In genomic region chr11:47714554-47715081, GRCh38 we compare ENCODE assay signal across 8 cellular contexts. TPM values are rescaled to one million over a fixed set of nuclear protein-coding genes. Genes with fewer than 3 reads are reported as not detected.
DNase-seq lines count a peak whose midpoint lies in the region; ATAC-seq and TF ChIP-seq lines count a peak whose summit lies in the region.

No MANE protein-coding gene starts in this region.

- H3K27ac ChIP-seq in WERI-Rb-1 (peak overlapping the region; percentile 47), esophagus (ENCODE audit: low read depth in 2 of 2, low read length in 1 of 2) (peak overlapping the region; percentile 65 to 70)

- no peak for ATAC-seq in natural killer cell treated with Interleukin-12 subunit alpha and Interleukin-12 subunit beta and Interleukin-15 and Interleukin-18, amount 100 ng/mL, for 72 hours
- no peak for ATAC-seq in GM21447 (IDR thresholded peaks at IDR 0.05; ENCODE audit: unreplicated experiment)

- H3K4me1 ChIP-seq in esophagus (ENCODE audit: control insufficient read depth in 2 of 2, insufficient read depth in 2 of 2, low read length in 1 of 2), result no peaks in the 10 kb centered on the region

- H3K36me3 ChIP-seq in WERI-Rb-1 (peaks cover 37% of the 10 kb centered on the region), esophagus (ENCODE audit: control insufficient read depth in 2 of 2, insufficient read depth in 2 of 2, low read length in 1 of 2) (peaks cover 4 to 6% of the 10 kb centered on the region in 2 donors)

- TF ChIP-seq CTCF in GM12864 (IDR thresholded peaks at IDR 0.05; ENCODE audit: low read depth, low read length, missing control alignments) (no peak), WERI-Rb-1 (IDR thresholded peaks at IDR 0.05; ENCODE audit: low read depth, low read length) (no peak)

- H3K27me3 ChIP-seq in WERI-Rb-1 (ENCODE audit: insufficient read depth, low read depth, severe bottlenecking), result no peaks in the 10 kb centered on the region
- H3K27me3 ChIP-seq in esophagus (ENCODE audit: control insufficient read depth in 1 of 2, insufficient read depth in 2 of 2, low read length in 2 of 2), result no peaks in the 10 kb centered on the region

- H3K27me3 Mint-ChIP-seq in natural killer cell treated with Interleukin-12 subunit alpha and Interleukin-12 subunit beta and Interleukin-15 and Interleukin-18, amount 100 ng/mL, for 72 hours, result no peaks in the 10 kb centered on the region

- H3K4me3 Mint-ChIP-seq in natural killer cell treated with Interleukin-12 subunit alpha and Interleukin-12 subunit beta and Interleukin-15 and Interleukin-18, amount 100 ng/mL, for 72 hours, result peak overlapping the region; percentile 92

- no peaks in the 10 kb centered on the region for H3K9me3 Mint-ChIP-seq in natural killer cell treated with Interleukin-12 subunit alpha and Interleukin-12 subunit beta and Interleukin-15 and Interleukin-18, amount 100 ng/mL, for 72 hours

- DNase-seq in GM12864 (ENCODE audit: low read depth) (no peak), HK-2 (ENCODE audit: unreplicated experiment) (peak; percentile 15), WERI-Rb-1 (no peak), NCI-H2029 treated with DMSO at 0.1 percent for 48 hours (lab: John Stamatoyannopoulos, UW) (no peak), NCI-H1048 (lab: John Stamatoyannopoulos, UW) (no peak)
- DNase-seq in natural killer cell treated with Interleukin-12 subunit alpha and Interleukin-12 subunit beta and Interleukin-15 and Interleukin-18, amount 100 ng/mL, for 72 hours (ENCODE audit: low spot score), result no peak

- H3K9me3 ChIP-seq in WERI-Rb-1 (ENCODE audit: severe bottlenecking) (no peaks in the 10 kb centered on the region), esophagus (ENCODE audit: control insufficient read depth in 2 of 2, insufficient read depth in 1 of 2, low read depth in 1 of 2, low read length in 1 of 2) (no peaks in the 10 kb centered on the region)

- peaks cover 7% of the 10 kb centered on the region for H3K36me3 Mint-ChIP-seq in natural killer cell treated with Interleukin-12 subunit alpha and Interleukin-12 subunit beta and Interleukin-15 and Interleukin-18, amount 100 ng/mL, for 72 hours

- peak overlapping the region; percentile 63 for H3K4me3 ChIP-seq in GM12864 (ENCODE audit: low read depth, low read length)
- H3K4me3 ChIP-seq in WERI-Rb-1 (ENCODE audit: low read depth, low read length), result peak overlapping the region; percentile 79
- H3K4me3 ChIP-seq in esophagus (ENCODE audit: low read depth in 1 of 2, low read length in 2 of 2), result peak overlapping the region; percentile 86 to 87

- WGBS in esophagus, 2 donors, result 16 to 18% methylated on average over 19 of the region's 19 CpGs

- peak overlapping the region; percentile 93 to 96 for H3K27ac Mint-ChIP-seq in natural killer cell treated with Interleukin-12 subunit alpha and Interleukin-12 subunit beta and Interleukin-15 and Interleukin-18, amount 100 ng/mL, for 72 hours

- peaks cover 14 to 17% of the 10 kb centered on the region in 2 donors for H3K4me1 Mint-ChIP-seq in natural killer cell treated with Interleukin-12 subunit alpha and Interleukin-12 subunit beta and Interleukin-15 and Interleukin-18, amount 100 ng/mL, for 72 hours (ENCODE audit: low read depth in 2 of 2)

RNA-seq across cellular contexts. Expression of gene AGBL2, which starts 0.6 kb away (rescaled TPM):
- 1 to 10 TPM in 1 of 2 donors, under 1 TPM in 1; 0.69 to 1.7 TPM for polyA plus RNA-seq in esophagus
- total RNA-seq in natural killer cell treated with Interleukin-12 subunit alpha and Interleukin-12 subunit beta and Interleukin-15 and Interleukin-18, amount 100 ng/mL, for 72 hours, result 1 to 10 TPM; 2.4 to 2.7 TPM

RNA-seq across cellular contexts. Expression of gene FNBP4, which starts 52.5 kb away (rescaled TPM):
- 10 to 100 TPM; 35.3 to 41.2 TPM for polyA plus RNA-seq in esophagus
- total RNA-seq in natural killer cell treated with Interleukin-12 subunit alpha and Interleukin-12 subunit beta and Interleukin-15 and Interleukin-18, amount 100 ng/mL, for 72 hours, result 100 to 1,000 TPM; 137 to 246 TPM
